ENCODE assay signal across 9 cellular contexts in genomic region chr14:88552859-88553258, GRCh38. TPM values are rescaled to one million over a fixed set of nuclear protein-coding genes. Genes with fewer than 3 reads are reported as not detected.
A peak's percentile ranks its signal among the peaks of the same experiment; 100 is the strongest.
DNase-seq lines count a peak whose midpoint lies in the region; ATAC-seq, FAIRE-seq and TF ChIP-seq lines count a peak whose summit lies in the region.
"Had no signal": no experiment of that assay in that cellular context is flagged by ENCODE, and none has a peak within 500 bp of the region (broad histone marks: within the 10 kb centered on the region; RNA-seq: fewer than 3 reads in every experiment).

No MANE protein-coding gene starts in this region.

- no peak overlapping the region for H3K27ac ChIP-seq in HepG2 (ENCODE audit: extremely low read length, insufficient read depth, low read length)
- peak overlapping the region; percentile 10 for H3K27ac ChIP-seq in smooth muscle cell (ENCODE audit: low read depth)
- H3K27ac ChIP-seq in aorta (ENCODE audit: low read depth in 1 of 2, low read length in 2 of 2), result no peak overlapping the region

- H3K79me2 ChIP-seq in HepG2 (ENCODE audit: insufficient read depth, low read length) (no peaks in the 10 kb centered on the region), smooth muscle cell (ENCODE audit: low read depth) (peaks cover 55% of the 10 kb centered on the region)

- peaks cover 32% of the 10 kb centered on the region for H3K4me1 ChIP-seq in HepG2 (ENCODE audit: insufficient read depth, low read length)
- peaks cover 23% of the 10 kb centered on the region for H3K4me1 ChIP-seq in smooth muscle cell (ENCODE audit: low read depth)
- H3K4me1 ChIP-seq in aorta (ENCODE audit: control insufficient read depth in 1 of 2, insufficient read depth in 2 of 2, low read length in 2 of 2), result peaks cover 0 to 4% of the 10 kb centered on the region in 2 donors

- TF ChIP-seq RAD21 in HepG2 (CRISPR knock-in tag; IDR thresholded peaks at IDR 0.05), result no peak

- in situ Hi-C loops in HepG2 (cut with HindIII; ENCODE audit: extremely low pct_ligation_motif_present, low pct_unique_long_range_greater_than_20kb), result no loop called here

- no peak for FAIRE-seq in HepG2 (lab: Jason Lieb, UNC)
- no peak for FAIRE-seq in urothelium cell line (lab: Jason Lieb, UNC)

- H3K36me3 ChIP-seq in HepG2 (replicated peaks in 1 of 2; ENCODE audit: control insufficient read depth in 1 of 2, insufficient read depth in 2 of 2, low read length in 2 of 2) (peaks cover 0 to 8% of the 10 kb centered on the region in 2 experiments; a peak in 2 of 5 replicates), smooth muscle cell (ENCODE audit: low read depth) (peaks cover 8% of the 10 kb centered on the region), aorta (ENCODE audit: control insufficient read depth in 1 of 2, insufficient read depth in 2 of 2, low read length in 1 of 2) (peaks cover 0 to 4% of the 10 kb centered on the region in 2 donors)
- H3K36me3 ChIP-seq: prostate gland had no signal

- DNase-seq in HFF-Myc (ENCODE audit: extremely low read depth, low read depth), result no peak
- DNase-seq in HepG2 (ENCODE audit: low spot score), result peak; percentile 51
- DNase-seq in smooth muscle cell (lab: John Stamatoyannopoulos, UW; ENCODE audit: unreplicated experiment), result no peak
- DNase-seq in left lobe of liver (ENCODE audit: low spot score), result no peak
- DNase-seq in urothelium cell line (ENCODE audit: low spot score), result no peak
- no peak for DNase-seq in aorta
- DNase-seq: activated naive CD4-positive, alpha-beta T cell treated with anti-CD3 and anti-CD28 coated beads, Interleukin-2, amount 50 U/mL, for 16 hours had no signal

- H3K27me3 ChIP-seq in HepG2 (ENCODE audit: control insufficient read depth in 1 of 2, insufficient read depth in 2 of 2, low read length in 2 of 2) (no peaks in the 10 kb centered on the region), smooth muscle cell (ENCODE audit: low read depth) (no peaks in the 10 kb centered on the region), aorta (ENCODE audit: control insufficient read depth in 1 of 2, insufficient read depth in 2 of 2, low read length in 1 of 2) (no peaks in the 10 kb centered on the region)

- ATAC-seq in HepG2 (peak; percentile 39), left lobe of liver (no peak), aorta (ENCODE audit: low FRiP score) (no peak)

- CTCF ChIA-PET in HepG2 (lab: Yijun Ruan, JAX; ENCODE audit: low intra/inter-chr PET ratio, low total read pairs), result no interaction called here

- POLR2A ChIA-PET in HepG2 (lab: Yijun Ruan, JAX), result no interaction called here

- TF ChIP-seq EP300 in HepG2 (IDR thresholded peaks at IDR 0.05; ENCODE audit: low read depth in 2 of 2, low read length in 2 of 2) (no peak), HepG2 (CRISPR knock-in tag; IDR thresholded peaks at IDR 0.05; ENCODE audit: borderline replicate concordance) (no peak)

- no peak for TF ChIP-seq POLR2A in HepG2 (IDR thresholded peaks at IDR 0.05; ENCODE audit: insufficient read depth in 1 of 2, low read depth in 2 of 2, low read length in 2 of 2)

- H3K9me3 ChIP-seq in HepG2 (ENCODE audit: low read length), result no peaks in the 10 kb centered on the region
- H3K9me3 ChIP-seq in smooth muscle cell (replicated peaks; ENCODE audit: low read depth), result no peaks in the 10 kb centered on the region
- H3K9me3 ChIP-seq in aorta (ENCODE audit: control insufficient read depth, low read length), result no peaks in the 10 kb centered on the region
- H3K9me3 ChIP-seq: prostate gland had no signal

- H3K9ac ChIP-seq in HepG2 (ENCODE audit: insufficient read depth, low read depth, low read length), result no peak overlapping the region
- H3K9ac ChIP-seq in smooth muscle cell (ENCODE audit: low read depth), result no peak overlapping the region

- H3K4me2 ChIP-seq in HepG2 (ENCODE audit: low read depth, low read length), result peak overlapping the region; percentile 79; the same call in 1 of the 2 replicates
- peak overlapping the region; percentile 99 for H3K4me2 ChIP-seq in smooth muscle cell

- intact Hi-C loops in HepG2 (cut with micrococcal nuclease; ENCODE audit: unreplicated experiment) (loop anchor here (10.0 kb wide), 1 partner anchor 168 kb away; the partner anchor contains the start of gene SPATA7), aorta (cut with DNase I) (loop anchor here (2.0 to 5.0 kb wide), 2 partner anchors 60 to 279 kb away; no protein-coding TSS in a partner anchor)

- H4K20me1 ChIP-seq in HepG2 (ENCODE audit: insufficient read depth, low read length) (no peaks in the 10 kb centered on the region), smooth muscle cell (ENCODE audit: low read depth) (peaks cover 10% of the 10 kb centered on the region)

- H3K4me3 ChIP-seq in HFF-Myc (replicated peaks; ENCODE audit: low read depth, low read length) (peak overlapping the region; percentile 87; the same call in 1 of the 2 replicates), WI38 (ENCODE audit: low read depth, low read length) (peak overlapping the region; percentile 91), HepG2 (replicated peaks in 1 of 3; ENCODE audit: insufficient read depth in 1 of 3, low read depth in 2 of 3, low read length in 3 of 3) (no peak overlapping the region), smooth muscle cell (peak overlapping the region; percentile 93), aorta (ENCODE audit: low read length in 2 of 2) (no peak overlapping the region)

- H2AFZ ChIP-seq in HepG2 (ENCODE audit: low read length) (no peak overlapping the region), smooth muscle cell (ENCODE audit: low read depth) (no peak overlapping the region)

- BruUV-seq in HepG2 (replicated peaks; lab: Mats Ljungman, UMichigan), result no TSS peak

- no peaks in the 10 kb centered on the region for H3F3A ChIP-seq in smooth muscle cell (ENCODE audit: low read depth)

- 31% methylated on average over 2 of the region's 2 CpGs for WGBS in HepG2 (ENCODE audit: low lambda C conversion rate)
- WGBS in smooth muscle cell (ENCODE audit: low lambda C conversion rate), result 91% methylated on average over 2 of the region's 2 CpGs
- WGBS in aorta, 2 donors, result 73% methylated on average over 2 of the region's 2 CpGs

- no peak for TF ChIP-seq CTCF in HFF-Myc (IDR thresholded peaks at IDR 0.05; ENCODE audit: low read depth, low read length, missing control alignments)
- TF ChIP-seq CTCF in WI38 (IDR thresholded peaks at IDR 0.05; ENCODE audit: low read depth, low read length), result no peak
- no peak for TF ChIP-seq CTCF in HepG2 (CRISPR knock-in tag; IDR thresholded peaks at IDR 0.05)
- no peak for TF ChIP-seq CTCF in smooth muscle cell (IDR thresholded peaks at IDR 0.05; ENCODE audit: borderline replicate concordance, insufficient read depth, poor library complexity, severe bottlenecking)

RNA-seq across cellular contexts. Expression of gene PTPN21, which starts 1.9 kb away (rescaled TPM):
- total RNA-seq in HepG2 (2016; rRNA removed; fragmentation: Illumina TruSeq; extraction: Trizol) (3.3 and 3.7 TPM in 2 replicates), smooth muscle cell (11.7 and 12.2 TPM in 2 replicates), left lobe of liver (12.6 TPM), aorta (10 to 100 TPM; 45.8 to 53.7 TPM)
- total RNA-seq in HepG2 (2016; cell fraction: cytosol; rRNA removed; fragmentation: Illumina TruSeq; extraction: Trizol; ENCODE audit: low read depth), result 0.53 and 0.81 TPM in 2 replicates
- total RNA-seq in HepG2 (2016; cell fraction: insoluble cytoplasmic fraction; rRNA removed; fragmentation: Illumina TruSeq; extraction: Trizol), result 2.7 and 2.8 TPM in 2 replicates
- 2.0 and 2.4 TPM in 2 replicates for total RNA-seq in HepG2 (2016; cell fraction: membrane; rRNA removed; fragmentation: Illumina TruSeq; extraction: Trizol)
- 5.0 and 6.9 TPM in 2 replicates for total RNA-seq in HepG2 (2016; cell fraction: nucleus; rRNA removed; fragmentation: Illumina TruSeq; extraction: Trizol)
- polyA plus RNA-seq in HepG2 (2011; rRNA removed) (2.0 and 2.8 TPM in 2 replicates), smooth muscle cell (8.1 and 11.0 TPM in 2 replicates), aorta (10 to 100 TPM; 15.6 to 26.4 TPM)
- polyA plus RNA-seq in HepG2 (2011; cell fraction: cytosol; rRNA removed), result 1.3 and 1.9 TPM in 2 replicates
- polyA plus RNA-seq in HepG2 (2011; cell fraction: nucleus; rRNA removed), result 4.3 and 4.8 TPM in 2 replicates
- polyA plus RNA-seq in HepG2 (2012), result 1.9 and 2.2 TPM in 2 replicates
- polyA plus RNA-seq in HepG2 (2016; cell fraction: cytosol; fragmentation: Illumina TruSeq; extraction: Trizol; ENCODE audit: low read depth), result 0.18 and 0.32 TPM in 2 replicates
- polyA plus RNA-seq in HepG2 (2016; cell fraction: insoluble cytoplasmic fraction; fragmentation: Illumina TruSeq; extraction: Trizol; ENCODE audit: low read depth), result 2.4 and 2.5 TPM in 2 replicates
- polyA plus RNA-seq in HepG2 (2016; cell fraction: membrane; fragmentation: Illumina TruSeq; extraction: Trizol; ENCODE audit: low read depth), result 0.85 and 1.3 TPM in 2 replicates
- polyA plus RNA-seq in HepG2 (2016; cell fraction: nucleus; fragmentation: Illumina TruSeq; extraction: Trizol; ENCODE audit: insufficient read depth, low read depth), result 6.7 and 7.3 TPM in 2 replicates
- polyA minus RNA-seq in HepG2 (2011; rRNA and poly(A)+ RNA removed; ENCODE audit: low replicate concordance), result 2.7 and 5.2 TPM in 2 replicates
- polyA minus RNA-seq in HepG2 (2011; cell fraction: cytosol; rRNA and poly(A)+ RNA removed), result 2.4 and 3.0 TPM in 2 replicates
- 5.9 and 7.6 TPM in 2 replicates for polyA minus RNA-seq in HepG2 (2011; cell fraction: nucleus; rRNA and poly(A)+ RNA removed)

RNA-seq across cellular contexts. Expression of gene ZC3H14, which starts 10.0 kb away (rescaled TPM):
- 65.1 and 94.2 TPM in 2 replicates for total RNA-seq in HepG2 (2016; rRNA removed; fragmentation: Illumina TruSeq; extraction: Trizol)
- total RNA-seq in HepG2 (2016; cell fraction: cytosol; rRNA removed; fragmentation: Illumina TruSeq; extraction: Trizol; ENCODE audit: low read depth), result 54.6 and 64.5 TPM in 2 replicates
- 59.7 and 87.2 TPM in 2 replicates for total RNA-seq in HepG2 (2016; cell fraction: insoluble cytoplasmic fraction; rRNA removed; fragmentation: Illumina TruSeq; extraction: Trizol)
- total RNA-seq in HepG2 (2016; cell fraction: membrane; rRNA removed; fragmentation: Illumina TruSeq; extraction: Trizol), result 25.9 and 26.0 TPM in 2 replicates
- 50.6 and 52.1 TPM in 2 replicates for total RNA-seq in HepG2 (2016; cell fraction: nucleus; rRNA removed; fragmentation: Illumina TruSeq; extraction: Trizol)
- polyA plus RNA-seq in HepG2 (2011; rRNA removed), result 60.8 and 67.5 TPM in 2 replicates
- polyA plus RNA-seq in HepG2 (2011; cell fraction: cytosol; rRNA removed), result 37.8 and 48.4 TPM in 2 replicates
- 75.4 and 75.5 TPM in 2 replicates for polyA plus RNA-seq in HepG2 (2011; cell fraction: nucleus; rRNA removed)
- polyA plus RNA-seq in HepG2 (2012), result 25.2 and 25.4 TPM in 2 replicates
- polyA plus RNA-seq in HepG2 (2016; cell fraction: cytosol; fragmentation: Illumina TruSeq; extraction: Trizol; ENCODE audit: low read depth), result 6.4 and 6.5 TPM in 2 replicates
- polyA plus RNA-seq in HepG2 (2016; cell fraction: insoluble cytoplasmic fraction; fragmentation: Illumina TruSeq; extraction: Trizol; ENCODE audit: low read depth), result 73.3 and 82.2 TPM in 2 replicates
- 8.3 and 15.1 TPM in 2 replicates for polyA plus RNA-seq in HepG2 (2016; cell fraction: membrane; fragmentation: Illumina TruSeq; extraction: Trizol; ENCODE audit: low read depth)
- 75.8 and 82.9 TPM in 2 replicates for polyA plus RNA-seq in HepG2 (2016; cell fraction: nucleus; fragmentation: Illumina TruSeq; extraction: Trizol; ENCODE audit: insufficient read depth, low read depth)
- 87.6 and 214 TPM in 2 replicates for polyA minus RNA-seq in HepG2 (2011; rRNA and poly(A)+ RNA removed; ENCODE audit: low replicate concordance)
- 38.7 and 40.2 TPM in 2 replicates for polyA minus RNA-seq in HepG2 (2011; cell fraction: cytosol; rRNA and poly(A)+ RNA removed)
- 47.1 and 51.6 TPM in 2 replicates for polyA minus RNA-seq in HepG2 (2011; cell fraction: nucleus; rRNA and poly(A)+ RNA removed)
- total RNA-seq in smooth muscle cell, result 51.9 and 59.1 TPM in 2 replicates
- 40.9 and 43.0 TPM in 2 replicates for polyA plus RNA-seq in smooth muscle cell
- 39.1 TPM for total RNA-seq in left lobe of liver
- total RNA-seq in aorta, result 10 to 100 TPM; 46.7 to 55.1 TPM
- 10 to 100 TPM; 16.0 to 35.9 TPM for polyA plus RNA-seq in aorta

Comparison
In these comparisons a context has a peak if more than half of its experiments do, and no peak if none do; other contexts are left out.
1. H3K4me3 ChIP-seq: peak in HFF-Myc (single experiment), WI38 (single experiment) and smooth muscle cell (single experiment); none in HepG2 (0 of 3) and aorta (0 of 2).